In genomic region chr4:146247356-146247755, GRCh38 we compare ENCODE assay signal across 22 cellular contexts. TPM values are rescaled to one million over a fixed set of nuclear protein-coding genes. Genes with fewer than 3 reads are reported as not detected.
DNase-seq lines count a peak whose midpoint lies in the region; ATAC-seq and TF ChIP-seq lines count a peak whose summit lies in the region.
"Had no signal": no experiment of that assay in that cellular context is flagged by ENCODE, and none has a peak within 500 bp of the region (broad histone marks: within the 10 kb centered on the region; RNA-seq: fewer than 3 reads in every experiment).

No MANE protein-coding gene starts in this region.

- no peaks in the 10 kb centered on the region for H3K36me3 ChIP-seq in osteoblast (ENCODE audit: insufficient read depth, low read length)
- no peaks in the 10 kb centered on the region for H3K36me3 ChIP-seq in ascending aorta
- H3K36me3 ChIP-seq: BLaER1 treated with 17β-estradiol and CSF1 and Interleukin-3, amounts not matched to agents 10 nM and 100 nM had no signal

- no peaks in the 10 kb centered on the region for H3K9me3 ChIP-seq in osteoblast (ENCODE audit: low read depth, low read length)
- H3K9me3 ChIP-seq in ascending aorta, result no peaks in the 10 kb centered on the region
- H3K9me3 ChIP-seq: BLaER1 treated with 17β-estradiol and CSF1 and Interleukin-3, amounts not matched to agents 10 nM and 100 nM; Caco-2 had no signal

- peaks cover 7% of the 10 kb centered on the region for H3K27me3 Mint-ChIP-seq in endothelial cell (ENCODE audit: unreplicated experiment)
- H3K27me3 Mint-ChIP-seq: B cell; CD4-positive, alpha-beta T cell had no signal

- H3K4me3 ChIP-seq in osteoblast (ENCODE audit: insufficient read depth, low read length) (no peak overlapping the region), ascending aorta (no peak overlapping the region)
- H3K4me3 ChIP-seq: BLaER1 treated with 17β-estradiol and CSF1 and Interleukin-3, amounts not matched to agents 10 nM and 100 nM; GM12878 had no signal

- H3K27ac Mint-ChIP-seq in endothelial cell (ENCODE audit: unreplicated experiment), result no peak overlapping the region
- H3K27ac Mint-ChIP-seq: B cell; CD4-positive, alpha-beta T cell; CD8-positive, alpha-beta T cell had no signal

- H2AFZ ChIP-seq in osteoblast (ENCODE audit: low read length), result no peak overlapping the region

- no peak overlapping the region for H3K4me2 ChIP-seq in osteoblast (ENCODE audit: insufficient read depth, low read length)
- H3K4me2 ChIP-seq: BLaER1 treated with 17β-estradiol and CSF1 and Interleukin-3, amounts not matched to agents 10 nM and 100 nM had no signal

- TF ChIP-seq CTCF in endothelial cell (IDR thresholded peaks at IDR 0.05; ENCODE audit: unreplicated experiment) (no peak), osteoblast (IDR thresholded peaks at IDR 0.05; ENCODE audit: extremely low read depth, low read depth, low read length) (no peak), ascending aorta (IDR thresholded peaks at IDR 0.05) (no peak)

- no peaks in the 10 kb centered on the region for H3K79me2 ChIP-seq in osteoblast (ENCODE audit: insufficient read depth, low read length)

- no peaks in the 10 kb centered on the region for H3K9me3 Mint-ChIP-seq in endothelial cell (ENCODE audit: unreplicated experiment)
- H3K9me3 Mint-ChIP-seq: CD4-positive, alpha-beta T cell; CD8-positive, alpha-beta T cell had no signal

- peak overlapping the region; percentile 12 for H3K4me3 Mint-ChIP-seq in endothelial cell (ENCODE audit: unreplicated experiment)
- H3K4me3 Mint-ChIP-seq: B cell; CD4-positive, alpha-beta T cell; CD8-positive, alpha-beta T cell had no signal

- H3K27me3 ChIP-seq in osteoblast (ENCODE audit: insufficient read depth, low read length) (no peaks in the 10 kb centered on the region), ascending aorta (no peaks in the 10 kb centered on the region)
- H3K27me3 ChIP-seq: BLaER1 treated with 17β-estradiol and CSF1 and Interleukin-3, amounts not matched to agents 10 nM and 100 nM had no signal

- no peak overlapping the region for H3K27ac ChIP-seq in osteoblast (ENCODE audit: low read depth, low read length)
- H3K27ac ChIP-seq in ascending aorta, result no peak overlapping the region
- H3K27ac ChIP-seq: BLaER1 treated with 17β-estradiol and CSF1 and Interleukin-3, amounts not matched to agents 10 nM and 100 nM; C4-2B had no signal

- peak; percentile 8 for DNase-seq in EH (ENCODE audit: low read depth)
- DNase-seq in endothelial cell (ENCODE audit: low spot score), result no peak
- DNase-seq in osteoblast (ENCODE audit: insufficient read length, low spot score, missing footprints), result peak; percentile 27
- no peak for DNase-seq in ascending aorta (ENCODE audit: low spot score in 2 of 2)
- no peak for DNase-seq in NCI-H128 (lab: John Stamatoyannopoulos, UW; ENCODE audit: unreplicated experiment)
- DNase-seq: 8988T; ACHN; Caco-2; Calu3; CD4-positive, alpha-beta T cell; CD8-positive, alpha-beta T cell; DMS79 treated with DMSO at 0.1 percent for 48 hours; EL; GDM1 had no signal

- H3K36me3 Mint-ChIP-seq in endothelial cell (ENCODE audit: low read depth, unreplicated experiment), result peaks cover 11% of the 10 kb centered on the region
- H3K36me3 Mint-ChIP-seq: CD8-positive, alpha-beta T cell had no signal

- ATAC-seq in GM21717 (IDR thresholded peaks at IDR 0.05; ENCODE audit: unreplicated experiment), result no peak
- ATAC-seq in HG03565 (IDR thresholded peaks at IDR 0.05; ENCODE audit: unreplicated experiment), result no peak
- ATAC-seq: CD8-positive, alpha-beta T cell; GM12878 had no signal

- no peaks in the 10 kb centered on the region for H4K20me1 ChIP-seq in osteoblast (ENCODE audit: insufficient read depth, low read length)
- H4K20me1 ChIP-seq: BLaER1 treated with 17β-estradiol and CSF1 and Interleukin-3, amounts not matched to agents 10 nM and 100 nM had no signal

- peaks cover 23% of the 10 kb centered on the region for H3K4me1 Mint-ChIP-seq in endothelial cell (ENCODE audit: unreplicated experiment)

- intact Hi-C loops in ascending aorta (cut with DNase I), result no loop called here

- H3K4me1 ChIP-seq in osteoblast (ENCODE audit: insufficient read depth, low read length) (peaks cover 11% of the 10 kb centered on the region), ascending aorta (peaks cover 20 to 30% of the 10 kb centered on the region in 2 donors)

RNA-seq across cellular contexts. Expression of gene REELD1, which starts 33.0 kb away (rescaled TPM):
- total RNA-seq in endothelial cell (ENCODE audit: unreplicated experiment) (0.26 TPM), osteoblast (not detected in 2 replicates), ascending aorta (not detected)
- total RNA-seq: A673, Caco-2, Calu3, G401 had no signal

Comparison
In these comparisons a context has a peak if more than half of its experiments do, and no peak if none do; other contexts are left out.
1. DNase-seq: peak in EH (single experiment) and osteoblast (single experiment); none in endothelial cell (single experiment), ascending aorta (0 of 2) and NCI-H128 (single experiment).